ENCODE assay signal across 20 cellular contexts in the genomic region with DNA sequence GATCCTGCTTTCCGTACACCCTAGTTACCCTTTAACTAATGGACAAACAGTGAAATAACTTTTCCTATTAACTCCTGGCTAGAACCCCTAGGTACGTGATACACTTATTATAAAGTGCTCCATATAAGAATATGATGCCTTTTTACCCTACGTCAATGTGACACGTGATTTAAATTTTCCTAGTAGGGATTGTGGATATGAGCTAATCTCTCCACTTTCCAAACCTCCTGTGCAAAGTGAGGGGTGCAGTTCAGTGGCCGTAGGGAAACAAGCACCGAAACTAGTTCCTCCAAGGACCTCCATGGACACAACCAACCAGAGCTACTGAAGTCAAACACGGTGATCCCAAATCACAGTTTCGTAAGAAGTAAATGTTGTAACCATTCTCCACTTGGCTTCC. TPM values are rescaled to one million over a fixed set of nuclear protein-coding genes. Genes with fewer than 3 reads are reported as not detected.
DNase-seq lines count a peak whose midpoint lies in the region; ATAC-seq and TF ChIP-seq lines count a peak whose summit lies in the region.
"Had no signal": no experiment of that assay in that cellular context is flagged by ENCODE, and none has a peak within 500 bp of the region (broad histone marks: within the 10 kb centered on the region; RNA-seq: fewer than 3 reads in every experiment).

No MANE protein-coding gene starts in this region.

- no peak overlapping the region for H3K4me3 ChIP-seq in right atrium auricular region
- H3K4me3 ChIP-seq in hepatocyte: no peak overlapping the region
- no peak overlapping the region for H3K4me3 ChIP-seq in muscle layer of duodenum (ENCODE audit: low read depth in 1 of 2, low read length in 2 of 2)
- peak overlapping the region; percentile 6 to 34 for H3K4me3 ChIP-seq in testis
- no peak overlapping the region for H3K4me3 ChIP-seq in ascending aorta
- H3K4me3 ChIP-seq: BLaER1, GM12878, GM23248 had no signal

- peaks cover 0 to 50% of the 10 kb centered on the region in 2 donors for H3K4me1 ChIP-seq in right atrium auricular region
- H3K4me1 ChIP-seq in hepatocyte (ENCODE audit: insufficient read depth): peaks cover 5% of the 10 kb centered on the region
- peaks cover 0 to 16% of the 10 kb centered on the region in 2 donors for H3K4me1 ChIP-seq in muscle layer of duodenum (ENCODE audit: control insufficient read depth in 1 of 2, insufficient read depth in 2 of 2, low read length in 2 of 2)
- no peaks in the 10 kb centered on the region for H3K4me1 ChIP-seq in testis
- peaks cover 0 to 18% of the 10 kb centered on the region in 2 donors for H3K4me1 ChIP-seq in ascending aorta
- H3K4me1 ChIP-seq: BLaER1 had no signal

- H4K20me1 ChIP-seq in hepatocyte (ENCODE audit: insufficient read depth, poor library complexity, severe bottlenecking): peaks cover 49% of the 10 kb centered on the region
- H4K20me1 ChIP-seq: BLaER1 had no signal

- intact Hi-C loops in Right ventricle myocardium inferior (cut with DNase I) (no loop called here), testis (cut with DNase I; ENCODE audit: low total_unique reads) (no loop called here), ascending aorta (cut with DNase I) (no loop called here)

- TF ChIP-seq CTCF in right atrium auricular region (IDR thresholded peaks at IDR 0.05) (no peak), hepatocyte (IDR thresholded peaks at IDR 0.05; ENCODE audit: poor library complexity) (no peak), testis (IDR thresholded peaks at IDR 0.05) (no peak), ascending aorta (IDR thresholded peaks at IDR 0.05) (no peak)

- H3K9me3 ChIP-seq in right atrium auricular region: no peaks in the 10 kb centered on the region
- H3K9me3 ChIP-seq in hepatocyte (ENCODE audit: low read depth): no peaks in the 10 kb centered on the region
- no peaks in the 10 kb centered on the region for H3K9me3 ChIP-seq in muscle layer of duodenum (ENCODE audit: control insufficient read depth in 1 of 2, low read length in 2 of 2)
- H3K9me3 ChIP-seq in testis: no peaks in the 10 kb centered on the region
- no peaks in the 10 kb centered on the region for H3K9me3 ChIP-seq in ascending aorta
- H3K9me3 ChIP-seq: BLaER1 had no signal

- peak overlapping the region; percentile 37 for H3K4me2 ChIP-seq in hepatocyte
- H3K4me2 ChIP-seq: BLaER1 had no signal

- peak; percentile 51 for ATAC-seq in Right ventricle myocardium inferior
- ATAC-seq: GM12878, HCT116 had no signal

- H3K36me3 ChIP-seq in right atrium auricular region (no peaks in the 10 kb centered on the region), hepatocyte (replicated peaks; ENCODE audit: insufficient read depth, low read depth) (no peaks in the 10 kb centered on the region), muscle layer of duodenum (ENCODE audit: control insufficient read depth in 1 of 2, insufficient read depth in 2 of 2, low read length in 2 of 2) (no peaks in the 10 kb centered on the region), testis (ENCODE audit: low read depth, missing control alignments) (no peaks in the 10 kb centered on the region), ascending aorta (no peaks in the 10 kb centered on the region)
- H3K36me3 ChIP-seq: BLaER1 had no signal

- H3K9me2 ChIP-seq in hepatocyte (replicated peaks; ENCODE audit: insufficient read depth): no peaks in the 10 kb centered on the region

- H3K27ac ChIP-seq in right atrium auricular region (no peak overlapping the region), hepatocyte (no peak overlapping the region), muscle layer of duodenum (ENCODE audit: low read length) (peak overlapping the region; percentile 46), testis (no peak overlapping the region), ascending aorta (peak overlapping the region in 1 of 2 donors; percentile 41)
- H3K27ac ChIP-seq: 22Rv1, BLaER1, GM23248 had no signal

- no peak overlapping the region for H2AFZ ChIP-seq in hepatocyte
- H2AFZ ChIP-seq: GM23248 had no signal

- DNase-seq in Right ventricle myocardium inferior (ENCODE audit: missing footprints) (no peak), right atrium auricular region (ENCODE audit: low spot score) (no peak), hepatocyte (ENCODE audit: low spot score) (no peak), testis (no peak), NCI-H1105 treated with DMSO at 0.1 percent for 48 hours (lab: John Stamatoyannopoulos, UW) (no peak), middle frontal gyrus (ENCODE audit: extremely low spot score, low spot score) (no peak), ascending aorta (ENCODE audit: low spot score in 2 of 2) (no peak)
- DNase-seq: CD8-positive, alpha-beta memory T cell; DND-41; GM23248; NCI-H1930; NCI-H2171; NCI-H446; NCI-H748 treated with DMSO at 0.1 percent for 48 hours; OCI-M1 had no signal

- WGBS in hepatocyte (ENCODE audit: low lambda C conversion rate, missing lambda C conversion rate): 79% methylated on average over 8 of the region's 8 CpGs
- WGBS in testis, 2 donors: 76 to 78% methylated on average over 8 of the region's 8 CpGs

- H3K27me3 ChIP-seq in right atrium auricular region: no peaks in the 10 kb centered on the region
- H3K27me3 ChIP-seq in hepatocyte: no peaks in the 10 kb centered on the region
- no peaks in the 10 kb centered on the region for H3K27me3 ChIP-seq in muscle layer of duodenum (ENCODE audit: low read depth, low read length)
- no peaks in the 10 kb centered on the region for H3K27me3 ChIP-seq in testis
- H3K27me3 ChIP-seq in ascending aorta: no peaks in the 10 kb centered on the region
- H3K27me3 ChIP-seq: BLaER1 had no signal

- H3K79me2 ChIP-seq in hepatocyte: peaks cover 92% of the 10 kb centered on the region

- no peak for TF ChIP-seq POLR2A in testis (IDR thresholded peaks at IDR 0.05)

RNA-seq across cellular contexts. Expression of a gene that starts 19.3 kb away (rescaled TPM):
- 116 TPM for total RNA-seq in Right ventricle myocardium inferior
- 10 to 100 TPM; 74.4 to 80.1 TPM for total RNA-seq in right atrium auricular region
- 22.8 and 27.3 TPM in 2 replicates for total RNA-seq in hepatocyte
- polyA plus RNA-seq in hepatocyte: 13.4 and 15.2 TPM in 2 replicates
- 10 to 100 TPM; 23.1 to 34.7 TPM for total RNA-seq in testis
- polyA plus RNA-seq in testis (ENCODE audit: insufficient read depth, low read depth, low replicate concordance): 8.4 TPM
- total RNA-seq in ascending aorta: 99.9 TPM
- total RNA-seq: CD8-positive, alpha-beta memory T cell had no signal
- polyA plus RNA-seq: CD8-positive, alpha-beta memory T cell had no signal

Comparison
In these comparisons a context has a peak if more than half of its experiments do, and no peak if none do; other contexts are left out.
1. H3K4me3 ChIP-seq: peak in testis (2 of 2); none in right atrium auricular region (0 of 2), hepatocyte (single experiment), muscle layer of duodenum (0 of 2) and ascending aorta (0 of 2).